In genomic region chr7:5406957-5407930, GRCh38 we compare ENCODE assay signal across 13 cellular contexts. TPM values are rescaled to one million over a fixed set of nuclear protein-coding genes. Genes with fewer than 3 reads are reported as not detected.
A peak's percentile ranks its signal among the peaks of the same experiment; 100 is the strongest.
DNase-seq lines count a peak whose midpoint lies in the region; ATAC-seq and TF ChIP-seq lines count a peak whose summit lies in the region.
"Had no signal": no experiment of that assay in that cellular context is flagged by ENCODE, and none has a peak within 500 bp of the region (broad histone marks: within the 10 kb centered on the region; RNA-seq: fewer than 3 reads in every experiment).

No MANE protein-coding gene starts in this region.

- peak overlapping the region; percentile 13; the same call in 1 of the 2 replicates for H3K4me3 ChIP-seq in H7 (ENCODE audit: insufficient read depth, low read depth, low read length)
- peak overlapping the region; percentile 31 for H3K4me3 ChIP-seq in iPS-18c (ENCODE audit: insufficient read depth, low read depth, low read length)
- H3K4me3 ChIP-seq: SJCRH30, skin epidermis had no signal

- H3K9me3 ChIP-seq in iPS-18c (ENCODE audit: control insufficient read depth, insufficient read depth, low read length) = peaks cover 3% of the 10 kb centered on the region
- H3K9me3 ChIP-seq: SJCRH30 had no signal

- DNase-seq in H7 = peak; percentile 92
- peak; percentile 83 for DNase-seq in WTC11 (ENCODE audit: low spot score)
- DNase-seq in EL = no peak
- DNase-seq in HFFc6 = no peak
- DNase-seq: activated CD4-positive, CD25-positive, alpha-beta regulatory T cell treated with anti-CD3 and anti-CD28 coated beads, Interleukin-2, amount 50 U/mL, for 72 hours; foreskin keratinocyte; NCI-H526; SJCRH30 had no signal

- ATAC-seq in WTC11 = peak; percentile 93
- ATAC-seq in stimulated activated memory B cell treated with anti-CD40 and anti-IgM and Interleukin-4, amounts not matched to agents 10 μg/mL and 1 μg/mL and 100 μg/mL, for 72 hours = no peak
- ATAC-seq in HG03045 (IDR thresholded peaks at IDR 0.05; ENCODE audit: unreplicated experiment) = no peak
- ATAC-seq: foreskin keratinocyte had no signal

- POLR2A ChIA-PET in WTC11 (lab: Charles Lee) = interaction anchor here (1.1 to 3.5 kb wide), 3 partner anchors 15 to 41 kb away, joined by 4 to 20 read pairs (median 6); partner anchors contain the start of gene TNRC18

- no peaks in the 10 kb centered on the region; the same call in 1 of the 2 replicates for H3K27me3 ChIP-seq in H7 (ENCODE audit: control insufficient read depth, insufficient read depth, low read length)
- H3K27me3 ChIP-seq: foreskin keratinocyte, SJCRH30 had no signal

- H3K36me3 Mint-ChIP-seq in WTC11 = peaks cover 6% of the 10 kb centered on the region; the same call in 1 of the 2 replicates
- no peaks in the 10 kb centered on the region for H3K36me3 Mint-ChIP-seq in stimulated activated memory B cell treated with anti-CD40 and anti-IgM and Interleukin-4, amounts not matched to agents 10 μg/mL and 1 μg/mL and 100 μg/mL, for 72 hours
- peaks cover 29% of the 10 kb centered on the region for H3K36me3 Mint-ChIP-seq in HFFc6 (ENCODE audit: low read depth)
- H3K36me3 Mint-ChIP-seq: memory B cell had no signal

- TF ChIP-seq CTCF in WTC11 (IDR thresholded peaks at IDR 0.05) = no peak
- no peak for TF ChIP-seq CTCF in HFFc6 (IDR thresholded peaks at IDR 0.05)

- H3K4me3 Mint-ChIP-seq in WTC11 (peak overlapping the region; percentile 49), HFFc6 (no peak overlapping the region)
- H3K4me3 Mint-ChIP-seq in stimulated activated memory B cell treated with anti-CD40 and anti-IgM and Interleukin-4, amounts not matched to agents 10 μg/mL and 1 μg/mL and 100 μg/mL, for 72 hours = no peak overlapping the region
- H3K4me3 Mint-ChIP-seq: memory B cell had no signal

- no peaks in the 10 kb centered on the region for H3K36me3 ChIP-seq in H7 (replicated peaks; ENCODE audit: control insufficient read depth, insufficient read depth, low read length)

- H3K4me1 Mint-ChIP-seq in WTC11 (peaks cover 34% of the 10 kb centered on the region), HFFc6 (ENCODE audit: low read depth) (peaks cover 25% of the 10 kb centered on the region)
- H3K4me1 Mint-ChIP-seq in stimulated activated memory B cell treated with anti-CD40 and anti-IgM and Interleukin-4, amounts not matched to agents 10 μg/mL and 1 μg/mL and 100 μg/mL, for 72 hours = no peaks in the 10 kb centered on the region
- H3K4me1 Mint-ChIP-seq: memory B cell had no signal

- H3K9me3 Mint-ChIP-seq in WTC11 (peaks cover 7% of the 10 kb centered on the region), HFFc6 (no peaks in the 10 kb centered on the region; the same call in 1 of the 2 replicates)
- H3K9me3 Mint-ChIP-seq in stimulated activated memory B cell treated with anti-CD40 and anti-IgM and Interleukin-4, amounts not matched to agents 10 μg/mL and 1 μg/mL and 100 μg/mL, for 72 hours = no peaks in the 10 kb centered on the region
- H3K9me3 Mint-ChIP-seq: memory B cell had no signal

- CTCF ChIA-PET in WTC11 (lab: Charles Lee) = interaction anchor here (0.6 to 1.8 kb wide), 10 partner anchors 8 to 249 kb away, joined by 3 to 7 read pairs (median 4); no protein-coding TSS in a partner anchor

- H3K27me3 Mint-ChIP-seq in WTC11 (ENCODE audit: low read depth) (peaks cover 59% of the 10 kb centered on the region), HFFc6 (ENCODE audit: insufficient read depth) (no peaks in the 10 kb centered on the region; the same call in none of the 2 replicates)
- H3K27me3 Mint-ChIP-seq in stimulated activated memory B cell treated with anti-CD40 and anti-IgM and Interleukin-4, amounts not matched to agents 10 μg/mL and 1 μg/mL and 100 μg/mL, for 72 hours = peaks cover 51% of the 10 kb centered on the region

- peak overlapping the region; percentile 96 for H3K27ac Mint-ChIP-seq in WTC11
- H3K27ac Mint-ChIP-seq in stimulated activated memory B cell treated with anti-CD40 and anti-IgM and Interleukin-4, amounts not matched to agents 10 μg/mL and 1 μg/mL and 100 μg/mL, for 72 hours = peak overlapping the region; percentile 27
- no peak overlapping the region for H3K27ac Mint-ChIP-seq in HFFc6
- H3K27ac Mint-ChIP-seq: memory B cell had no signal

TF ChIP-seq in WTC11, 78 proteins besides CTCF, POLR2A, EP300 and RAD21 (continues in another document):
- TF ChIP-seq ZNF416 (CRISPR knock-in tag; IDR thresholded peaks at IDR 0.05) = no peak
- TF ChIP-seq HMGA2 (CRISPR knock-in tag; IDR thresholded peaks at IDR 0.05) = no peak
- peak; percentile 76 for TF ChIP-seq ZNF423 (CRISPR knock-in tag; IDR thresholded peaks at IDR 0.05)
- TF ChIP-seq MAX (CRISPR knock-in tag; IDR thresholded peaks at IDR 0.05) = no peak
- TF ChIP-seq SOX15 (CRISPR knock-in tag; IDR thresholded peaks at IDR 0.05) = no peak
- no peak for TF ChIP-seq ATF3 (CRISPR knock-in tag; conservative IDR thresholded peaks at IDR 0.05)
- TF ChIP-seq ARID4B (CRISPR knock-in tag; IDR thresholded peaks at IDR 0.05; ENCODE audit: borderline replicate concordance) = no peak
- no peak for TF ChIP-seq RELA (CRISPR knock-in tag; IDR thresholded peaks at IDR 0.05; ENCODE audit: borderline replicate concordance)
- no peak for TF ChIP-seq RORB (CRISPR knock-in tag; IDR thresholded peaks at IDR 0.05)
- TF ChIP-seq JUN (CRISPR knock-in tag; IDR thresholded peaks at IDR 0.05) = no peak
- no peak for TF ChIP-seq ATF2 (CRISPR knock-in tag; IDR thresholded peaks at IDR 0.05; ENCODE audit: borderline replicate concordance, low read depth)
- TF ChIP-seq E2F1 (CRISPR knock-in tag; IDR thresholded peaks at IDR 0.05) = no peak
- peak; percentile 52 for TF ChIP-seq SP1 (CRISPR knock-in tag; conservative IDR thresholded peaks at IDR 0.05)

RNA-seq across cellular contexts. Expression of gene TNRC18, which starts 16.4 kb away (rescaled TPM):
- 44.3 and 61.9 TPM in 2 replicates for total RNA-seq in H7 (2014; rRNA removed; shearing (Covaris generic))
- total RNA-seq in WTC11 (2021) = 29.1 to 55.0 TPM (median 34.2 TPM) in 3 replicates
- 10 to 100 TPM; 70.6 to 87.1 (median 79.9) TPM for total RNA-seq in HFFc6 (2021; fragmentation: NEBNext Ultra II Directional; extraction: Animal tissue kit (Norgen Biotek cat#: 25700))

Comparison
In these comparisons a context has a peak if more than half of its experiments do, and no peak if none do; other contexts are left out.
1. DNase-seq: peak in H7 (single experiment) and WTC11 (single experiment); none in EL (single experiment) and HFFc6 (single experiment).